ENCODE assay signal across 12 cellular contexts in the genomic region with DNA sequence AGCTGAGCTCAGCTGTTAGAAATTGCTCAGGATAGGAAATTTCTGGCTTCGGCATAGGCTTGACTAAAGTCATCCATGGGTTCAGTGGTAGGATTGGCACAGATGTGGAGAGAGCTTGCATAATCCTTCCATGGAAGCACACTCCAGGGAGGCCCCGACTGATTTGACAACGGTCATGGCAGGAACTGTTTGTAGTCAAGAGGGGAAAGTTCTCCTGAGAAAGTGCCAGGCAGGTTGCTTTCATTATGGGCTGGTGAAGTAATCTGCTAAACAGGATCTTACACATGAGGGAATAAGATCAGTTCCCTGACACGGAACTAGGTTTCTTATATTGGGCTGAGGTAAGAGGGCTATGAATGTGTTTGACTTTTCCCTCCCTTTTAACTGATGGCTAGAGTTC.
DNase-seq lines count a peak whose midpoint lies in the region; ATAC-seq, FAIRE-seq and TF ChIP-seq lines count a peak whose summit lies in the region.
"Had no signal": no experiment of that assay in that cellular context is flagged by ENCODE, and none has a peak within 500 bp of the region (broad histone marks: within the 10 kb centered on the region; RNA-seq: fewer than 3 reads in every experiment).

No MANE protein-coding gene starts in this region.

- H3K27ac ChIP-seq in duodenal mucosa (ENCODE audit: low read depth, low read length) (no peak overlapping the region), PC-9 (no peak overlapping the region), neuronal stem cell (replicated peaks; ENCODE audit: low read length) (no peak overlapping the region)
- H3K27ac ChIP-seq: C4-2B had no signal

- WGBS in neuronal stem cell (ENCODE audit: extremely low coverage in 2 of 2, insufficient read length in 2 of 2, insufficient replicate concordance in 1 of 2), 2 donors, result no CpG with 5 or more reads among the region's 4 CpGs

- no peak overlapping the region for H2BK120ac ChIP-seq in neuronal stem cell (ENCODE audit: low read depth, low read length)

- H4K91ac ChIP-seq in neuronal stem cell (ENCODE audit: low read depth, low read length, poor library complexity), result no peak overlapping the region

- H3K4ac ChIP-seq in neuronal stem cell (ENCODE audit: low read length), result no peak overlapping the region

- H3K4me2 ChIP-seq in PC-9, result no peak overlapping the region
- H3K4me2 ChIP-seq in neuronal stem cell (ENCODE audit: insufficient read depth, low read length, poor library complexity, severe bottlenecking), result no peak overlapping the region

- POLR2A ChIA-PET in PC-9 (lab: Charles Lee; ENCODE audit: unreplicated experiment), result no interaction called here

- peak; percentile 74 for DNase-seq in AG08395 (ENCODE audit: low spot score)
- no peak for DNase-seq in GM19239 (ENCODE audit: insufficient read length, low spot score)
- DNase-seq in lung microvascular endothelial cell (ENCODE audit: low read depth in 2 of 2), result peak; percentile 24 to 77
- DNase-seq in PC-9, result no peak
- no peak for DNase-seq in islet precursor cell
- no peak for DNase-seq in neuronal stem cell (ENCODE audit: low spot score)
- DNase-seq: NCI-H1092 treated with DMSO at 0.1 percent for 48 hours, T-helper 9 cell had no signal

- no peak overlapping the region for H2BK5ac ChIP-seq in neuronal stem cell (ENCODE audit: low read length)

- no peak for TF ChIP-seq CTCF in PC-9 (conservative IDR thresholded peaks at IDR 0.05)

- no peaks in the 10 kb centered on the region for H4K20me1 ChIP-seq in PC-9 (ENCODE audit: insufficient read depth)

- ATAC-seq in GM21529 (IDR thresholded peaks at IDR 0.05; ENCODE audit: unreplicated experiment), result no peak

- H3F3A ChIP-seq in PC-9 (ENCODE audit: insufficient read depth, low read depth), result no peaks in the 10 kb centered on the region

- H3K4me1 ChIP-seq in duodenal mucosa (ENCODE audit: control insufficient read depth in 1 of 2, insufficient read depth in 2 of 2, low read length in 2 of 2) (peaks cover 0 to 10% of the 10 kb centered on the region in 2 donors), PC-9 (replicated peaks; ENCODE audit: insufficient read depth) (no peaks in the 10 kb centered on the region), neuronal stem cell (ENCODE audit: control insufficient read depth in 2 of 2, insufficient read depth in 1 of 2, low read depth in 1 of 2, low read length in 2 of 2) (no peaks in the 10 kb centered on the region)

- peak; percentile 28 for FAIRE-seq in GM19239 (lab: Jason Lieb, UNC)

- no TSS peak for BruUV-seq in PC-9 (replicated peaks; lab: Mats Ljungman, UMichigan)

- H3K9me3 ChIP-seq in duodenal mucosa (ENCODE audit: control insufficient read depth in 1 of 2, low read length in 2 of 2) (no peaks in the 10 kb centered on the region), PC-9 (ENCODE audit: insufficient read depth, low read depth) (no peaks in the 10 kb centered on the region), neuronal stem cell (replicated peaks in 1 of 2; ENCODE audit: control insufficient read depth in 2 of 2, insufficient read depth in 1 of 2, low read depth in 1 of 2, low read length in 2 of 2) (no peaks in the 10 kb centered on the region)

- intact Hi-C loops in PC-9 (cut with micrococcal nuclease; ENCODE audit: unreplicated experiment), result no loop called here

- CTCF ChIA-PET in PC-9 (lab: Charles Lee), result no interaction called here

- H3K27me3 ChIP-seq in duodenal mucosa (ENCODE audit: control insufficient read depth in 1 of 2, insufficient read depth in 2 of 2, low read length in 2 of 2), result no peaks in the 10 kb centered on the region
- no peaks in the 10 kb centered on the region for H3K27me3 ChIP-seq in PC-9 (ENCODE audit: insufficient read depth, low read depth)
- H3K27me3 ChIP-seq in neuronal stem cell (ENCODE audit: control insufficient read depth in 3 of 3, insufficient read depth in 3 of 3, low read depth in 1 of 3, low read length in 3 of 3), result no peaks in the 10 kb centered on the region

- no peak overlapping the region for H3K9ac ChIP-seq in duodenal mucosa (ENCODE audit: low read depth in 1 of 2, low read length in 2 of 2)
- H3K9ac ChIP-seq in neuronal stem cell (ENCODE audit: low read depth, low read length, poor library complexity), result no peak overlapping the region

- no peak overlapping the region for H3K14ac ChIP-seq in neuronal stem cell (ENCODE audit: low read length)

- H2AFZ ChIP-seq in PC-9 (no peak overlapping the region), neuronal stem cell (ENCODE audit: low read length) (no peak overlapping the region)

- H3K79me1 ChIP-seq in neuronal stem cell (ENCODE audit: low read depth, low read length), result no peaks in the 10 kb centered on the region

- no peak overlapping the region for H2BK15ac ChIP-seq in neuronal stem cell (ENCODE audit: low read length)

- no peak overlapping the region for H2AK5ac ChIP-seq in neuronal stem cell (ENCODE audit: low read depth, low read length)

- H4K8ac ChIP-seq in neuronal stem cell (ENCODE audit: low read depth, low read length), result no peak overlapping the region

- H3K23ac ChIP-seq in neuronal stem cell (ENCODE audit: low read depth, low read length, poor library complexity), result no peak overlapping the region

- no peak overlapping the region for H2BK12ac ChIP-seq in neuronal stem cell (ENCODE audit: low read length)

- H3K36me3 ChIP-seq in duodenal mucosa (ENCODE audit: control insufficient read depth in 1 of 2, insufficient read depth in 2 of 2, low read length in 2 of 2), result peaks cover 0 to 11% of the 10 kb centered on the region in 2 donors
- H3K36me3 ChIP-seq in PC-9 (ENCODE audit: low read depth), result no peaks in the 10 kb centered on the region
- peaks cover 0 to 8% of the 10 kb centered on the region in 2 donors for H3K36me3 ChIP-seq in neuronal stem cell (replicated peaks in 1 of 2; ENCODE audit: control insufficient read depth in 2 of 2, insufficient read depth in 2 of 2, low read length in 2 of 2)

- H3K9me2 ChIP-seq in PC-9 (ENCODE audit: insufficient read depth), result no peaks in the 10 kb centered on the region

- H3K4me3 ChIP-seq in duodenal mucosa (ENCODE audit: low read depth in 1 of 2, low read length in 2 of 2), result peak overlapping the region; percentile 13 to 20
- H3K4me3 ChIP-seq in PC-9, result no peak overlapping the region
- no peak overlapping the region for H3K4me3 ChIP-seq in neuronal stem cell (ENCODE audit: low read length in 2 of 2)
- H3K4me3 ChIP-seq: skin epidermis had no signal

- no peaks in the 10 kb centered on the region for H3K79me2 ChIP-seq in PC-9 (ENCODE audit: low read depth)

- H3K18ac ChIP-seq in neuronal stem cell (ENCODE audit: low read length), result no peak overlapping the region

Comparison
In these comparisons a context has a peak if more than half of its experiments do, and no peak if none do; other contexts are left out.
1. DNase-seq: peak in AG08395 (single experiment) and lung microvascular endothelial cell (2 of 2); none in GM19239 (single experiment), PC-9 (0 of 2), islet precursor cell (single experiment) and neuronal stem cell (single experiment).
2. H3K4me3 ChIP-seq: peak in duodenal mucosa (2 of 2); none in PC-9 (single experiment) and neuronal stem cell (0 of 2).